Comparison of ENCODE assay signal across 1 cellular context in genomic region chr9:128411373-128412119, GRCh38.
TF ChIP-seq lines count a peak whose summit lies in the region.

No MANE protein-coding gene starts in this region.

TF ChIP-seq in GM23338, 12 proteins besides CTCF, POLR2A, EP300 and RAD21 (continued from another document):
- TF ChIP-seq, protein P1, sequence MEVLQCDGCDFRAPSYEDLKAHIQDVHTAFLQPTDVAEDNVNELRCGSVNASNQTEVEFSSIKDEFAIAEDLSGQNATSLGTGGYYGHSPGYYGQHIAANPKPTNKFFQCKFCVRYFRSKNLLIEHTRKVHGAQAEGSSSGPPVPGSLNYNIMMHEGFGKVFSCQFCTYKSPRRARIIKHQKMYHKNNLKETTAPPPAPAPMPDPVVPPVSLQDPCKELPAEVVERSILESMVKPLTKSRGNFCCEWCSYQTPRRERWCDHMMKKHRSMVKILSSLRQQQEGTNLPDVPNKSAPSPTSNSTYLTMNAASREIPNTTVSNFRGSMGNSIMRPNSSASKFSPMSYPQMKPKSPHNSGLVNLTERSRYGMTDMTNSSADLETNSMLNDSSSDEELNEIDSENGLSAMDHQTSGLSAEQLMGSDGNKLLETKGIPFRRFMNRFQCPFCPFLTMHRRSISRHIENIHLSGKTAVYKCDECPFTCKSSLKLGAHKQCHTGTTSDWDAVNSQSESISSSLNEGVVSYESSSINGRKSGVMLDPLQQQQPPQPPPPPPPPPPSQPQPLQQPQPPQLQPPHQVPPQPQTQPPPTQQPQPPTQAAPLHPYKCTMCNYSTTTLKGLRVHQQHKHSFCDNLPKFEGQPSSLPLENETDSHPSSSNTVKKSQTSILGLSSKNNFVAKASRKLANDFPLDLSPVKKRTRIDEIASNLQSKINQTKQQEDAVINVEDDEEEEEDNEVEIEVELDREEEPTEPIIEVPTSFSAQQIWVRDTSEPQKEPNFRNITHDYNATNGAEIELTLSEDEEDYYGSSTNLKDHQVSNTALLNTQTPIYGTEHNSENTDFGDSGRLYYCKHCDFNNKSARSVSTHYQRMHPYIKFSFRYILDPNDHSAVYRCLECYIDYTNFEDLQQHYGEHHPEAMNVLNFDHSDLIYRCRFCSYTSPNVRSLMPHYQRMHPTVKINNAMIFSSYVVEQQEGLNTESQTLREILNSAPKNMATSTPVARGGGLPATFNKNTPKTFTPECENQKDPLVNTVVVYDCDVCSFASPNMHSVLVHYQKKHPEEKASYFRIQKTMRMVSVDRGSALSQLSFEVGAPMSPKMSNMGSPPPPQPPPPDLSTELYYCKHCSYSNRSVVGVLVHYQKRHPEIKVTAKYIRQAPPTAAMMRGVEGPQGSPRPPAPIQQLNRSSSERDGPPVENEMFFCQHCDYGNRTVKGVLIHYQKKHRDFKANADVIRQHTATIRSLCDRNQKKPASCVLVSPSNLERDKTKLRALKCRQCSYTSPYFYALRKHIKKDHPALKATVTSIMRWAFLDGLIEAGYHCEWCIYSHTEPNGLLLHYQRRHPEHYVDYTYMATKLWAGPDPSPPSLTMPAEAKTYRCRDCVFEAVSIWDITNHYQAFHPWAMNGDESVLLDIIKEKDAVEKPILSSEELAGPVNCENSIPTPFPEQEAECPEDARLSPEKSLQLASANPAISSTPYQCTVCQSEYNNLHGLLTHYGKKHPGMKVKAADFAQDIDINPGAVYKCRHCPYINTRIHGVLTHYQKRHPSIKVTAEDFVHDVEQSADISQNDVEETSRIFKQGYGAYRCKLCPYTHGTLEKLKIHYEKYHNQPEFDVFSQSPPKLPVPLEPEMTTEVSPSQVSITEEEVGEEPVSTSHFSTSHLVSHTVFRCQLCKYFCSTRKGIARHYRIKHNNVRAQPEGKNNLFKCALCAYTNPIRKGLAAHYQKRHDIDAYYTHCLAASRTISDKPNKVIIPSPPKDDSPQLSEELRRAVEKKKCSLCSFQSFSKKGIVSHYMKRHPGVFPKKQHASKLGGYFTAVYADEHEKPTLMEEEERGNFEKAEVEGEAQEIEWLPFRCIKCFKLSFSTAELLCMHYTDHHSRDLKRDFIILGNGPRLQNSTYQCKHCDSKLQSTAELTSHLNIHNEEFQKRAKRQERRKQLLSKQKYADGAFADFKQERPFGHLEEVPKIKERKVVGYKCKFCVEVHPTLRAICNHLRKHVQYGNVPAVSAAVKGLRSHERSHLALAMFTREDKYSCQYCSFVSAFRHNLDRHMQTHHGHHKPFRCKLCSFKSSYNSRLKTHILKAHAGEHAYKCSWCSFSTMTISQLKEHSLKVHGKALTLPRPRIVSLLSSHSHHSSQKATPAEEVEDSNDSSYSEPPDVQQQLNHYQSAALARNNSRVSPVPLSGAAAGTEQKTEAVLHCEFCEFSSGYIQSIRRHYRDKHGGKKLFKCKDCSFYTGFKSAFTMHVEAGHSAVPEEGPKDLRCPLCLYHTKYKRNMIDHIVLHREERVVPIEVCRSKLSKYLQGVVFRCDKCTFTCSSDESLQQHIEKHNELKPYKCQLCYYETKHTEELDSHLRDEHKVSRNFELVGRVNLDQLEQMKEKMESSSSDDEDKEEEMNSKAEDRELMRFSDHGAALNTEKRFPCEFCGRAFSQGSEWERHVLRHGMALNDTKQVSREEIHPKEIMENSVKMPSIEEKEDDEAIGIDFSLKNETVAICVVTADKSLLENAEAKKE (CRISPR knock-in tag; IDR thresholded peaks at IDR 0.05), result no peak
- TF ChIP-seq NANOG (IDR thresholded peaks at IDR 0.05; ENCODE audit: borderline replicate concordance), result no peak
- TF ChIP-seq EZH2 (IDR thresholded peaks at IDR 0.05; ENCODE audit: low read depth, unreplicated experiment), result no peak
- TF ChIP-seq POLR2AphosphoS5 (IDR thresholded peaks at IDR 0.05; ENCODE audit: low read depth), result no peak
- TF ChIP-seq, protein P2, sequence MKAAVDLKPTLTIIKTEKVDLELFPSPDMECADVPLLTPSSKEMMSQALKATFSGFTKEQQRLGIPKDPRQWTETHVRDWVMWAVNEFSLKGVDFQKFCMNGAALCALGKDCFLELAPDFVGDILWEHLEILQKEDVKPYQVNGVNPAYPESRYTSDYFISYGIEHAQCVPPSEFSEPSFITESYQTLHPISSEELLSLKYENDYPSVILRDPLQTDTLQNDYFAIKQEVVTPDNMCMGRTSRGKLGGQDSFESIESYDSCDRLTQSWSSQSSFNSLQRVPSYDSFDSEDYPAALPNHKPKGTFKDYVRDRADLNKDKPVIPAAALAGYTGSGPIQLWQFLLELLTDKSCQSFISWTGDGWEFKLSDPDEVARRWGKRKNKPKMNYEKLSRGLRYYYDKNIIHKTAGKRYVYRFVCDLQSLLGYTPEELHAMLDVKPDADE (IDR thresholded peaks at IDR 0.05), result no peak
- no peak for TF ChIP-seq ZNF114 (CRISPR knock-in tag; IDR thresholded peaks at IDR 0.05)
